ENCODE assay signal across 14 cellular contexts in the genomic region with DNA sequence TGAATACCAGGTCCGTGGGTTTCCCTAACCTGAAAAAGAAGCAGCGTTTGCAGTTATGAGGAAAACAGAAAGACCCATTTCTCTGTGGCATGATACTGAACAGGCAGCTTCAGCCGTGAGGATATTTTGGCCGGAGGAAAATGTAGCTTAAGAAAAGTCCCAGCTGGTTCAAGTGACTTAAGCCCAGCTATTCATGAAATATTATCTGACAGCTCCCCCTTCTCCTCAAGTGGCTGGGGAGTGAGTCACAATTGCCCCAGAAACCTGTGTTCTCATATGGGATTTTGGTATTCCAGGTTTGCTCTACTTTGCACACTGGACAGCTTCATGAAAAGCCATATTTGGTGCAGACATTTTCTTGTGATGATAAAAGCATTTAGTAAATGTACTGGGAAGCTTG. TPM values are rescaled to one million over a fixed set of nuclear protein-coding genes. Genes with fewer than 3 reads are reported as not detected.
DNase-seq lines count a peak whose midpoint lies in the region; ATAC-seq and TF ChIP-seq lines count a peak whose summit lies in the region.
"Had no signal": no experiment of that assay in that cellular context is flagged by ENCODE, and none has a peak within 500 bp of the region (broad histone marks: within the 10 kb centered on the region; RNA-seq: fewer than 3 reads in every experiment).

No MANE protein-coding gene starts in this region.

- POLR2A ChIA-PET in WTC11 (lab: Charles Lee): no interaction called here

- no peak for TF ChIP-seq CTCF in WTC11 (IDR thresholded peaks at IDR 0.05)
- no peak for TF ChIP-seq CTCF in upper lobe of right lung (IDR thresholded peaks at IDR 0.05)

- H3K27me3 Mint-ChIP-seq in WTC11 (ENCODE audit: low read depth): no peaks in the 10 kb centered on the region

- H3K9me3 ChIP-seq in right cardiac atrium (ENCODE audit: control insufficient read depth, low read length) (no peaks in the 10 kb centered on the region), upper lobe of right lung (no peaks in the 10 kb centered on the region)
- H3K9me3 ChIP-seq: testis had no signal

- peaks cover 62% of the 10 kb centered on the region for H3K4me1 Mint-ChIP-seq in WTC11
- H3K4me1 Mint-ChIP-seq: activated naive CD4-positive, alpha-beta T cell treated with anti-CD3 and anti-CD28 coated beads, Interleukin-2, amount 50 U/mL, for 24 hours had no signal

- DNase-seq in DMS53 (lab: John Stamatoyannopoulos, UW) (peak; percentile 25), DMS53 treated with DMSO at 0.1 percent for 48 hours (lab: John Stamatoyannopoulos, UW; ENCODE audit: unreplicated experiment) (no peak), WTC11 (ENCODE audit: low spot score) (no peak), right cardiac atrium (no peak), upper lobe of right lung (no peak)
- DNase-seq in activated effector memory CD4-positive, alpha-beta T cell treated with Interleukin-2 at 50 U/mL for 16 hours: no peak
- DNase-seq: 8988T, islet precursor cell, testis had no signal

- H3K27me3 ChIP-seq in right cardiac atrium (ENCODE audit: control insufficient read depth, insufficient read depth) (no peaks in the 10 kb centered on the region), upper lobe of right lung (no peaks in the 10 kb centered on the region)
- H3K27me3 ChIP-seq: testis had no signal

- peaks cover 12% of the 10 kb centered on the region for H3K36me3 Mint-ChIP-seq in WTC11

- CTCF ChIA-PET in WTC11 (lab: Charles Lee): interaction anchor here (0.6 to 1.5 kb wide), 4 partner anchors 12 to 129 kb away, joined by 3 to 6 read pairs (median 4); a partner anchor contains a TSS

- H3K27ac Mint-ChIP-seq in WTC11: peak overlapping the region; percentile 13; the same call in 1 of the 2 replicates
- H3K27ac Mint-ChIP-seq: activated naive CD4-positive, alpha-beta T cell treated with anti-CD3 and anti-CD28 coated beads, Interleukin-2, amount 50 U/mL, for 24 hours had no signal

- H3K4me3 ChIP-seq in right cardiac atrium (ENCODE audit: low read length) (no peak overlapping the region), upper lobe of right lung (no peak overlapping the region)
- H3K4me3 ChIP-seq: K562, testis had no signal

- no peaks in the 10 kb centered on the region for H3K36me3 ChIP-seq in upper lobe of right lung

- peaks cover 14% of the 10 kb centered on the region for H3K9me3 Mint-ChIP-seq in WTC11

- intact Hi-C loops in right cardiac atrium (cut with DNase I) (no loop called here), upper lobe of right lung (cut with DNase I) (no loop called here)

- H3K4me3 Mint-ChIP-seq in WTC11: no peak overlapping the region
- H3K4me3 Mint-ChIP-seq: activated naive CD4-positive, alpha-beta T cell treated with anti-CD3 and anti-CD28 coated beads, Interleukin-2, amount 50 U/mL, for 24 hours had no signal

- no peak overlapping the region for H3K27ac ChIP-seq in right cardiac atrium (ENCODE audit: low read length)
- no peak overlapping the region for H3K27ac ChIP-seq in upper lobe of right lung
- H3K27ac ChIP-seq: testis had no signal

- peaks cover 3% of the 10 kb centered on the region for H3K4me1 ChIP-seq in right cardiac atrium (ENCODE audit: control insufficient read depth, insufficient read depth, low read length)
- peaks cover 19% of the 10 kb centered on the region for H3K4me1 ChIP-seq in upper lobe of right lung
- H3K4me1 ChIP-seq: testis had no signal

- 47% methylated on average over 4 of the region's 4 CpGs for WGBS in right cardiac atrium

- ATAC-seq in WTC11 (no peak), right cardiac atrium (peak; percentile 40), upper lobe of right lung (peak; percentile 47), GM18868 (IDR thresholded peaks at IDR 0.05; ENCODE audit: unreplicated experiment) (no peak), GM21367 (IDR thresholded peaks at IDR 0.05; ENCODE audit: unreplicated experiment) (no peak)
- ATAC-seq: K562 had no signal

TF ChIP-seq in WTC11, 78 proteins besides CTCF, POLR2A, EP300 and RAD21:
- TF ChIP-seq, protein P1, sequence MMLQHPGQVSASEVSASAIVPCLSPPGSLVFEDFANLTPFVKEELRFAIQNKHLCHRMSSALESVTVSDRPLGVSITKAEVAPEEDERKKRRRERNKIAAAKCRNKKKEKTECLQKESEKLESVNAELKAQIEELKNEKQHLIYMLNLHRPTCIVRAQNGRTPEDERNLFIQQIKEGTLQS (CRISPR knock-in tag; conservative IDR thresholded peaks at IDR 0.05): no peak
- TF ChIP-seq, protein P2, sequence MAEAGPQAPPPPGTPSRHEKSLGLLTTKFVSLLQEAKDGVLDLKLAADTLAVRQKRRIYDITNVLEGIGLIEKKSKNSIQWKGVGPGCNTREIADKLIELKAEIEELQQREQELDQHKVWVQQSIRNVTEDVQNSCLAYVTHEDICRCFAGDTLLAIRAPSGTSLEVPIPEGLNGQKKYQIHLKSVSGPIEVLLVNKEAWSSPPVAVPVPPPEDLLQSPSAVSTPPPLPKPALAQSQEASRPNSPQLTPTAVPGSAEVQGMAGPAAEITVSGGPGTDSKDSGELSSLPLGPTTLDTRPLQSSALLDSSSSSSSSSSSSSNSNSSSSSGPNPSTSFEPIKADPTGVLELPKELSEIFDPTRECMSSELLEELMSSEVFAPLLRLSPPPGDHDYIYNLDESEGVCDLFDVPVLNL (CRISPR knock-in tag; IDR thresholded peaks at IDR 0.05; ENCODE audit: borderline replicate concordance, low read depth): no peak
- TF ChIP-seq NFE2L1 (CRISPR knock-in tag; IDR thresholded peaks at IDR 0.05) (no peak), NFYB (CRISPR knock-in tag; conservative IDR thresholded peaks at IDR 0.05; ENCODE audit: low read depth) (no peak), ZNF423 (CRISPR knock-in tag; IDR thresholded peaks at IDR 0.05) (no peak), ZNF416 (CRISPR knock-in tag; IDR thresholded peaks at IDR 0.05) (no peak), TEAD1 (CRISPR knock-in tag; IDR thresholded peaks at IDR 0.05) (no peak), TP53 (CRISPR knock-in tag; IDR thresholded peaks at IDR 0.05) (no peak)

RNA-seq across cellular contexts. Expression of a gene that starts 47.8 kb away (rescaled TPM):
- total RNA-seq in WTC11 (2021) (54.6 to 56.3 TPM (median 55.2 TPM) in 3 replicates), right cardiac atrium (10 to 100 TPM; 10.6 to 32.5 (median 13.5) TPM), upper lobe of right lung (21.4 TPM)
- polyA plus RNA-seq in right cardiac atrium: 3.4 TPM
- total RNA-seq: G401 had no signal
- polyA plus RNA-seq: K562 had no signal

Comparison
In these comparisons a context has a peak if more than half of its experiments do, and no peak if none do; other contexts are left out.
1. ATAC-seq: peak in right cardiac atrium (2 of 2) and upper lobe of right lung (single experiment); none in WTC11 (single experiment), GM18868 (single experiment) and GM21367 (single experiment).